24 cellular contexts compared by ENCODE assay signal in genomic region chr2:214774108-214774507, GRCh38. TPM values are rescaled to one million over a fixed set of nuclear protein-coding genes. Genes with fewer than 3 reads are reported as not detected.
DNase-seq lines count a peak whose midpoint lies in the region; ATAC-seq and TF ChIP-seq lines count a peak whose summit lies in the region.
"Had no signal": no experiment of that assay in that cellular context is flagged by ENCODE, and none has a peak within 500 bp of the region (broad histone marks: within the 10 kb centered on the region; RNA-seq: fewer than 3 reads in every experiment).

No MANE protein-coding gene starts in this region.

- peak; percentile 23 for DNase-seq in MCF 10A (ENCODE audit: unreplicated experiment)
- DNase-seq in breast epithelium (ENCODE audit: low spot score in 2 of 2) = no peak
- peak; percentile 45 for DNase-seq in amniotic epithelial cell (ENCODE audit: low read depth)
- DNase-seq in fibroblast of pulmonary artery (ENCODE audit: low read depth) = peak; percentile 21
- no peak for DNase-seq in MM.1S
- DNase-seq in nucleus accumbens (lab: John Stamatoyannopoulos, UW) = no peak
- no peak for DNase-seq in NCI-H446 treated with DMSO at 0.1 percent for 48 hours (lab: John Stamatoyannopoulos, UW)
- DNase-seq: colonic mucosa; DMS153; endodermal cell; NCI-H146; NCI-H748 treated with DMSO at 0.1 percent for 48 hours; occipital lobe; SHP77; stimulated activated CD4-positive, alpha-beta T cell treated with anti-CD3 and anti-CD28 coated beads, Interleukin-12 subunit alpha, Interleukin-12 subunit beta, amount 100 ng/mL, for 4 hours; substantia nigra; T-cell; uterus had no signal

- no TSS peak for BruUV-seq in MCF 10A (replicated peaks; lab: Mats Ljungman, UMichigan)

- no peaks in the 10 kb centered on the region for H3K27me3 ChIP-seq in breast epithelium
- H3K27me3 ChIP-seq in MM.1S (replicated peaks; ENCODE audit: insufficient read depth, low read length) = no peaks in the 10 kb centered on the region
- H3K27me3 ChIP-seq: colonic mucosa, gastroesophageal sphincter, uterus had no signal

- no peak overlapping the region for H2AFZ ChIP-seq in MM.1S (ENCODE audit: low read length)

- H3K4me2 ChIP-seq in MM.1S (ENCODE audit: low read depth, low read length) = no peak overlapping the region

- 0 out of 2 replicates have a peak, but pooled peaks cover 4% of the 10 kb centered on the region for H4K20me1 ChIP-seq in MM.1S (ENCODE audit: insufficient read depth, low read length)

- H3K9me2 ChIP-seq in MM.1S (replicated peaks; ENCODE audit: insufficient read depth, low read length) = no peaks in the 10 kb centered on the region

- CTCF ChIA-PET in MCF 10A (lab: Yijun Ruan, JAX) = interaction anchor here (0.9 kb wide), 1 partner anchor 14 kb away, joined by 4 read pairs; no protein-coding TSS in a partner anchor

- H3K36me3 ChIP-seq in breast epithelium = no peaks in the 10 kb centered on the region
- peaks cover 10% of the 10 kb centered on the region for H3K36me3 ChIP-seq in MM.1S (replicated peaks; ENCODE audit: insufficient read depth, low read length)
- H3K36me3 ChIP-seq: colonic mucosa, uterus had no signal

- ATAC-seq in GM19467 (IDR thresholded peaks at IDR 0.05; ENCODE audit: unreplicated experiment) = no peak
- ATAC-seq: gastroesophageal sphincter, T-cell had no signal

- TF ChIP-seq POLR2A in breast epithelium (IDR thresholded peaks at IDR 0.05) = no peak

- H3K27ac Mint-ChIP-seq in MCF 10A (ENCODE audit: low read depth, unreplicated experiment) = no peak overlapping the region
- H3K27ac Mint-ChIP-seq: activated naive CD4-positive, alpha-beta T cell treated with anti-CD3 and anti-CD28 coated beads, Interleukin-2, amount 50 U/mL, for 24 hours; activated T-helper 1 cell treated with anti-CD3 and anti-CD28 coated beads, Interleukin-12 subunit alpha, Interleukin-12 subunit beta, Interleukin-2, Interleukin-4 antibody, amounts not matched to agents 30 ng/mL and 10 ng/mL and 1 ng/mL, durations not matched to agents 14 hours and 24 hours and 36 hours; endodermal cell; T-cell had no signal

- TF ChIP-seq CTCF in MCF 10A (IDR thresholded peaks at IDR 0.05; ENCODE audit: unreplicated experiment) (no peak), breast epithelium (IDR thresholded peaks at IDR 0.05) (no peak), fibroblast of pulmonary artery (IDR thresholded peaks at IDR 0.05; ENCODE audit: low read length, missing control alignments) (no peak), MM.1S (IDR thresholded peaks at IDR 0.05; ENCODE audit: low read length) (no peak)

- no peaks in the 10 kb centered on the region for H3K4me1 ChIP-seq in breast epithelium
- no peaks in the 10 kb centered on the region for H3K4me1 ChIP-seq in MM.1S (ENCODE audit: low read length)
- H3K4me1 ChIP-seq: colonic mucosa, gastroesophageal sphincter, HAP-1, uterus had no signal

- POLR2A ChIA-PET in MCF 10A (lab: Yijun Ruan, JAX) = no interaction called here

- H3K9ac ChIP-seq in MM.1S (ENCODE audit: low read length) = no peak overlapping the region

- no peak overlapping the region for H3K27ac ChIP-seq in breast epithelium
- H3K27ac ChIP-seq in MM.1S (ENCODE audit: low read length) = no peak overlapping the region
- H3K27ac ChIP-seq: C4-2B, colonic mucosa, gastroesophageal sphincter, uterus had no signal

- H3K4me3 Mint-ChIP-seq in MCF 10A (ENCODE audit: unreplicated experiment) = no peak overlapping the region
- H3K4me3 Mint-ChIP-seq: activated naive CD4-positive, alpha-beta T cell treated with anti-CD3 and anti-CD28 coated beads, Interleukin-2, amount 50 U/mL, for 24 hours; activated T-helper 1 cell treated with anti-CD3 and anti-CD28 coated beads, Interleukin-12 subunit alpha, Interleukin-12 subunit beta, Interleukin-2, Interleukin-4 antibody, amounts not matched to agents 30 ng/mL and 10 ng/mL and 1 ng/mL, durations not matched to agents 14 hours and 24 hours and 36 hours; endodermal cell; T-cell had no signal

- no peak overlapping the region for H3K4me3 ChIP-seq in breast epithelium
- no peak overlapping the region for H3K4me3 ChIP-seq in fibroblast of pulmonary artery (replicated peaks; ENCODE audit: low read depth, low read length)
- no peak overlapping the region for H3K4me3 ChIP-seq in MM.1S (ENCODE audit: low read length)
- H3K4me3 ChIP-seq: colonic mucosa, gastroesophageal sphincter, HAP-1, uterus had no signal

- H3K79me2 ChIP-seq in MM.1S (ENCODE audit: low read length) = peaks cover 42% of the 10 kb centered on the region

- H3K9me3 ChIP-seq in breast epithelium = no peaks in the 10 kb centered on the region
- no peaks in the 10 kb centered on the region for H3K9me3 ChIP-seq in MM.1S (replicated peaks; ENCODE audit: insufficient read depth, low read length)
- H3K9me3 ChIP-seq: colonic mucosa, gastroesophageal sphincter, HAP-1, uterus had no signal

- no peaks in the 10 kb centered on the region for H3K36me3 Mint-ChIP-seq in MCF 10A (ENCODE audit: insufficient read depth, unreplicated experiment)

- no peaks in the 10 kb centered on the region for H3K27me3 Mint-ChIP-seq in MCF 10A (ENCODE audit: insufficient read depth, unreplicated experiment)
- H3K27me3 Mint-ChIP-seq: activated naive CD4-positive, alpha-beta T cell treated with anti-CD3 and anti-CD28 coated beads, Interleukin-2, amount 50 U/mL, for 24 hours; T-cell had no signal

- intact Hi-C loops in MCF 10A (cut with micrococcal nuclease) (no loop called here), breast epithelium (cut with DNase I; ENCODE audit: low total_unique reads) (no loop called here)

- no peaks in the 10 kb centered on the region for H3K4me1 Mint-ChIP-seq in MCF 10A (ENCODE audit: insufficient read depth, unreplicated experiment)
- H3K4me1 Mint-ChIP-seq: activated naive CD4-positive, alpha-beta T cell treated with anti-CD3 and anti-CD28 coated beads, Interleukin-2, amount 50 U/mL, for 24 hours; endodermal cell had no signal

- no peaks in the 10 kb centered on the region for H3F3A ChIP-seq in MM.1S (ENCODE audit: insufficient read depth, low read length)

- peaks cover 7% of the 10 kb centered on the region for H3K9me3 Mint-ChIP-seq in MCF 10A (ENCODE audit: unreplicated experiment)
- H3K9me3 Mint-ChIP-seq: activated naive CD4-positive, alpha-beta T cell treated with anti-CD3 and anti-CD28 coated beads, Interleukin-2, amount 50 U/mL, for 24 hours; activated T-helper 1 cell treated with anti-CD3 and anti-CD28 coated beads, Interleukin-12 subunit alpha, Interleukin-12 subunit beta, Interleukin-2, Interleukin-4 antibody, amounts not matched to agents 30 ng/mL and 10 ng/mL and 1 ng/mL, durations not matched to agents 14 hours and 24 hours and 36 hours; T-cell had no signal

RNA-seq across cellular contexts. Expression of gene BARD1, which starts 35.4 kb away (rescaled TPM):
- 7.8 and 11.1 TPM in 2 replicates for total RNA-seq in MCF 10A (2022)
- 10 to 100 TPM in 2 of 3 donors, 1 to 10 TPM in 1; 4.3 to 27.8 (median 16.7) TPM for total RNA-seq in breast epithelium

Comparison
In these comparisons a context has a peak if more than half of its experiments do, and no peak if none do; other contexts are left out.
1. DNase-seq: peak in MCF 10A (single experiment), amniotic epithelial cell (single experiment) and fibroblast of pulmonary artery (single experiment); none in breast epithelium (0 of 2), MM.1S (single experiment), nucleus accumbens (0 of 56) and NCI-H446 treated with DMSO at 0.1 percent for 48 hours (single experiment).